1 cellular context compared by ENCODE assay signal in genomic region chr15:52529940-52530339, GRCh38.
TF ChIP-seq lines count a peak whose summit lies in the region.

No MANE protein-coding gene starts in this region.

TF ChIP-seq in GM12878, 131 proteins besides CTCF, POLR2A, EP300 and RAD21:
- TF ChIP-seq NKRF (conservative IDR thresholded peaks at IDR 0.05) (no peak), SUPT20H (IDR thresholded peaks at IDR 0.05; ENCODE audit: borderline replicate concordance, control insufficient read depth, low read depth, low read length) (no peak), KLF5 (IDR thresholded peaks at IDR 0.05; ENCODE audit: partially characterized antibody) (no peak), TAF1 (IDR thresholded peaks at IDR 0.05; ENCODE audit: borderline replicate concordance, low read depth, low read length) (no peak), PML (IDR thresholded peaks at IDR 0.05; ENCODE audit: low read length) (no peak), GABPA (IDR thresholded peaks at IDR 0.05; ENCODE audit: low read depth) (no peak), POLR2AphosphoS5 (IDR thresholded peaks at IDR 0.05; ENCODE audit: low read length) (no peak), MTA3 (IDR thresholded peaks at IDR 0.05; ENCODE audit: borderline replicate concordance, low read length) (no peak)
